In the genomic region with DNA sequence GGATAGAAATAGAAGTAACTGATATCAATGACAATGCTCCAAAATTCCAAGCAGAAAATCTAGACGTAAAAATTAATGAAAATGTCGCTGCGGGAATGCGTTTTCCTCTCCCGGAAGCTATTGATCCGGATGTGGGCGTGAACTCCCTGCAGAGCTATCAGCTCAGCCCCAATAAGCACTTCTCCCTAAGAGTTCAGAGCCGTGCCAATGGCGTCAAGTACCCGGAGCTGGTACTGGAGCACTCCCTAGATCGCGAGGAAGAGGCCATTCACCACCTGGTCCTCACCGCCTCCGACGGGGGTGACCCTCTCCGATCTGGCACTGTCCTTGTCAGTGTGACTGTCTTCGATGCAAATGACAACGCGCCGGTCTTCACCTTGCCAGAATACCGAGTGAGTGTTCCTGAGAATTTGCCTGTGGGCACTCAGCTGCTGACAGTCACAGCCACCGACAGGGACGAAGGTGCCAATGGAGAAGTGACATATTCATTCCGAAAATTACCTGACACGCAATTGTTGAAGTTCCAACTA, we compare ENCODE assay signal across 1 cellular context.
TF ChIP-seq lines count a peak whose summit lies in the region.

No MANE protein-coding gene starts in this region.

TF ChIP-seq in K562, 482 proteins besides CTCF, POLR2A, EP300 and RAD21:
- TF ChIP-seq MTA2 (IDR thresholded peaks at IDR 0.05; ENCODE audit: low read depth), result no peak
- no peak for TF ChIP-seq ZNF133 (CRISPR knock-in tag; IDR thresholded peaks at IDR 0.05)
- TF ChIP-seq, protein P1, sequence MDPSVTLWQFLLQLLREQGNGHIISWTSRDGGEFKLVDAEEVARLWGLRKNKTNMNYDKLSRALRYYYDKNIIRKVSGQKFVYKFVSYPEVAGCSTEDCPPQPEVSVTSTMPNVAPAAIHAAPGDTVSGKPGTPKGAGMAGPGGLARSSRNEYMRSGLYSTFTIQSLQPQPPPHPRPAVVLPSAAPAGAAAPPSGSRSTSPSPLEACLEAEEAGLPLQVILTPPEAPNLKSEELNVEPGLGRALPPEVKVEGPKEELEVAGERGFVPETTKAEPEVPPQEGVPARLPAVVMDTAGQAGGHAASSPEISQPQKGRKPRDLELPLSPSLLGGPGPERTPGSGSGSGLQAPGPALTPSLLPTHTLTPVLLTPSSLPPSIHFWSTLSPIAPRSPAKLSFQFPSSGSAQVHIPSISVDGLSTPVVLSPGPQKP (CRISPR knock-in tag; IDR thresholded peaks at IDR 0.05), result no peak
- no peak for TF ChIP-seq TSC22D4 (tag; IDR thresholded peaks at IDR 0.05)
- no peak for TF ChIP-seq TARDBP (IDR thresholded peaks at IDR 0.05)
- TF ChIP-seq ERF (CRISPR knock-in tag; IDR thresholded peaks at IDR 0.05), result no peak
- TF ChIP-seq, protein P2, sequence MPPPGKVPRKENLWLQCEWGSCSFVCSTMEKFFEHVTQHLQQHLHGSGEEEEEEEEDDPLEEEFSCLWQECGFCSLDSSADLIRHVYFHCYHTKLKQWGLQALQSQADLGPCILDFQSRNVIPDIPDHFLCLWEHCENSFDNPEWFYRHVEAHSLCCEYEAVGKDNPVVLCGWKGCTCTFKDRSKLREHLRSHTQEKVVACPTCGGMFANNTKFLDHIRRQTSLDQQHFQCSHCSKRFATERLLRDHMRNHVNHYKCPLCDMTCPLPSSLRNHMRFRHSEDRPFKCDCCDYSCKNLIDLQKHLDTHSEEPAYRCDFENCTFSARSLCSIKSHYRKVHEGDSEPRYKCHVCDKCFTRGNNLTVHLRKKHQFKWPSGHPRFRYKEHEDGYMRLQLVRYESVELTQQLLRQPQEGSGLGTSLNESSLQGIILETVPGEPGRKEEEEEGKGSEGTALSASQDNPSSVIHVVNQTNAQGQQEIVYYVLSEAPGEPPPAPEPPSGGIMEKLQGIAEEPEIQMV (tag; conservative IDR thresholded peaks at IDR 0.05; ENCODE audit: low read depth), result no peak
- no peak for TF ChIP-seq MYC (IDR thresholded peaks at IDR 0.05; ENCODE audit: low read depth, low read length)
- no peak for TF ChIP-seq MYC (CRISPR knock-in tag; IDR thresholded peaks at IDR 0.05; ENCODE audit: borderline replicate concordance, low read depth)
- TF ChIP-seq SMARCE1 (IDR thresholded peaks at IDR 0.05), result no peak
- no peak for TF ChIP-seq U2AF2 (optimal IDR thresholded peaks at IDR 0.05; ENCODE audit: low read depth, low read length)
- no peak for TF ChIP-seq BHLHE40 (IDR thresholded peaks at IDR 0.05; ENCODE audit: low read length)
- no peak for TF ChIP-seq NFIC (IDR thresholded peaks at IDR 0.05)
- TF ChIP-seq, protein P3, sequence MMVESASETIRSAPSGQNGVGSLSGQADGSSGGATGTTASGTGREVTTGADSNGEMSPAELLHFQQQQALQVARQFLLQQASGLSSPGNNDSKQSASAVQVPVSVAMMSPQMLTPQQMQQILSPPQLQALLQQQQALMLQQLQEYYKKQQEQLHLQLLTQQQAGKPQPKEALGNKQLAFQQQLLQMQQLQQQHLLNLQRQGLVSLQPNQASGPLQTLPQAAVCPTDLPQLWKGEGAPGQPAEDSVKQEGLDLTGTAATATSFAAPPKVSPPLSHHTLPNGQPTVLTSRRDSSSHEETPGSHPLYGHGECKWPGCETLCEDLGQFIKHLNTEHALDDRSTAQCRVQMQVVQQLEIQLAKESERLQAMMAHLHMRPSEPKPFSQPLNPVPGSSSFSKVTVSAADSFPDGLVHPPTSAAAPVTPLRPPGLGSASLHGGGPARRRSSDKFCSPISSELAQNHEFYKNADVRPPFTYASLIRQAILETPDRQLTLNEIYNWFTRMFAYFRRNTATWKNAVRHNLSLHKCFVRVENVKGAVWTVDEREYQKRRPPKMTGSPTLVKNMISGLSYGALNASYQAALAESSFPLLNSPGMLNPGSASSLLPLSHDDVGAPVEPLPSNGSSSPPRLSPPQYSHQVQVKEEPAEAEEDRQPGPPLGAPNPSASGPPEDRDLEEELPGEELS (CRISPR knock-in tag; IDR thresholded peaks at IDR 0.05; ENCODE audit: borderline replicate concordance), result no peak
- TF ChIP-seq, protein P4, sequence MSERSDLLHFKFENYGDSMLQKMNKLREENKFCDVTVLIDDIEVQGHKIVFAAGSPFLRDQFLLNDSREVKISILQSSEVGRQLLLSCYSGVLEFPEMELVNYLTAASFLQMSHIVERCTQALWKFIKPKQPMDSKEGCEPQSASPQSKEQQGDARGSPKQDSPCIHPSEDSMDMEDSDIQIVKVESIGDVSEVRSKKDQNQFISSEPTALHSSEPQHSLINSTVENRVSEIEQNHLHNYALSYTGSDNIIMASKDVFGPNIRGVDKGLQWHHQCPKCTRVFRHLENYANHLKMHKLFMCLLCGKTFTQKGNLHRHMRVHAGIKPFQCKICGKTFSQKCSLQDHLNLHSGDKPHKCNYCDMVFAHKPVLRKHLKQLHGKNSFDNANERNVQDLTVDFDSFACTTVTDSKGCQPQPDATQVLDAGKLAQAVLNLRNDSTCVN (CRISPR knock-in tag; IDR thresholded peaks at IDR 0.05), result no peak
- TF ChIP-seq BRD9 (IDR thresholded peaks at IDR 0.05; ENCODE audit: low read depth, partially characterized antibody), result no peak
- TF ChIP-seq GATA2 (CRISPR knock-in tag; IDR thresholded peaks at IDR 0.05), result no peak
- TF ChIP-seq, protein P5, sequence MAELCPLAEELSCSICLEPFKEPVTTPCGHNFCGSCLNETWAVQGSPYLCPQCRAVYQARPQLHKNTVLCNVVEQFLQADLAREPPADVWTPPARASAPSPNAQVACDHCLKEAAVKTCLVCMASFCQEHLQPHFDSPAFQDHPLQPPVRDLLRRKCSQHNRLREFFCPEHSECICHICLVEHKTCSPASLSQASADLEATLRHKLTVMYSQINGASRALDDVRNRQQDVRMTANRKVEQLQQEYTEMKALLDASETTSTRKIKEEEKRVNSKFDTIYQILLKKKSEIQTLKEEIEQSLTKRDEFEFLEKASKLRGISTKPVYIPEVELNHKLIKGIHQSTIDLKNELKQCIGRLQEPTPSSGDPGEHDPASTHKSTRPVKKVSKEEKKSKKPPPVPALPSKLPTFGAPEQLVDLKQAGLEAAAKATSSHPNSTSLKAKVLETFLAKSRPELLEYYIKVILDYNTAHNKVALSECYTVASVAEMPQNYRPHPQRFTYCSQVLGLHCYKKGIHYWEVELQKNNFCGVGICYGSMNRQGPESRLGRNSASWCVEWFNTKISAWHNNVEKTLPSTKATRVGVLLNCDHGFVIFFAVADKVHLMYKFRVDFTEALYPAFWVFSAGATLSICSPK (IDR thresholded peaks at IDR 0.05; ENCODE audit: borderline replicate concordance), result no peak
TF ChIP-seq in K562: peak in this region for 0.
